10 cellular contexts compared by ENCODE assay signal in the genomic region with DNA sequence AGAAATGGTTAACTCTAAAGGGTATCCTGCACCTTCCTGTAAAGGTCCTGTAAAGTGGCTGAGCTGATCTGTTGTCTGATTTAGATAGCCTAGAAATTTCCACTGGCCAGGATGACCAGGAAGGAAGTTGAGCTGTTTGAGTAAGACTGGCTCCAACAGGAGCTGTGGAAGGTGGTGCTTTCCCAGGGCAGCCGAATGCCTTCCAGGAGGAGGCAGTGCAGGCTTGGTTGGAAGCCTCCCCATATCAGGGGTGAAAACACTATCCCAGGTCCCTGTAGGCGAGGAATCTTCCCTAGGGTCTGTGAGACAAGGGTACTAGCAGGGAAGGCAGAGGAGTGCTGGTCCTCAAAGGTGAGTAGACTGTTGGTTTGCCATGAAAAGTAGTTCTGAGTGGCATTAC.
DNase-seq lines count a peak whose midpoint lies in the region; ATAC-seq and TF ChIP-seq lines count a peak whose summit lies in the region.
"Had no signal": no experiment of that assay in that cellular context is flagged by ENCODE, and none has a peak within 500 bp of the region (broad histone marks: within the 10 kb centered on the region; RNA-seq: fewer than 3 reads in every experiment).

No MANE protein-coding gene starts in this region.

- H3K27me3 Mint-ChIP-seq in chondrocyte (ENCODE audit: low read depth): no peaks in the 10 kb centered on the region

- no peaks in the 10 kb centered on the region for H3K36me3 ChIP-seq in lower lobe of right lung
- no peaks in the 10 kb centered on the region for H3K36me3 ChIP-seq in tibial nerve
- H3K36me3 ChIP-seq: adrenal gland had no signal

- CTCF ChIA-PET in AG04450 (lab: Charles Lee): interaction anchor here (1.1 kb wide), 1 partner anchor 175 kb away, joined by 4 read pairs; no protein-coding TSS in a partner anchor

- DNase-seq in AG04450 (ENCODE audit: low read depth, low spot score) (no peak), HPDE6-E6E7 (ENCODE audit: extremely low spot score) (peak; percentile 23), chondrocyte (ENCODE audit: low spot score) (no peak), lower lobe of right lung (no peak), tibial nerve (ENCODE audit: low spot score in 2 of 2) (no peak), erythroblast (lab: John Stamatoyannopoulos, UW) (no peak)

- no peak for TF ChIP-seq EP300 in tibial nerve (IDR thresholded peaks at IDR 0.05)

- ATAC-seq in lower lobe of right lung (peak; percentile 41 to 60), HG02884 (IDR thresholded peaks at IDR 0.05; ENCODE audit: unreplicated experiment) (no peak), HG02759 (IDR thresholded peaks at IDR 0.05; ENCODE audit: unreplicated experiment) (no peak)

- H3K36me3 Mint-ChIP-seq in chondrocyte (ENCODE audit: low read depth): no peaks in the 10 kb centered on the region
- H3K36me3 Mint-ChIP-seq: natural killer cell treated with Interleukin-12 subunit alpha and Interleukin-12 subunit beta and Interleukin-15 and Interleukin-18, amount 100 ng/mL, for 72 hours had no signal

- H3K27ac Mint-ChIP-seq in chondrocyte (ENCODE audit: unreplicated experiment): no peak overlapping the region
- H3K27ac Mint-ChIP-seq: natural killer cell treated with Interleukin-12 subunit alpha and Interleukin-12 subunit beta and Interleukin-15 and Interleukin-18, amount 100 ng/mL, for 72 hours had no signal

- H3K4me1 ChIP-seq in lower lobe of right lung: no peaks in the 10 kb centered on the region
- H3K4me1 ChIP-seq in tibial nerve: peaks cover 0 to 3% (median 0%) of the 10 kb centered on the region in 4 donors
- H3K4me1 ChIP-seq: adrenal gland had no signal

- intact Hi-C loops in lower lobe of right lung (cut with DNase I): no loop called here

- H3K27me3 ChIP-seq in AG04450 (ENCODE audit: control insufficient read depth, insufficient read depth, low read length): no peaks in the 10 kb centered on the region
- H3K27me3 ChIP-seq in lower lobe of right lung (ENCODE audit: low read depth): no peaks in the 10 kb centered on the region
- no peaks in the 10 kb centered on the region for H3K27me3 ChIP-seq in tibial nerve
- H3K27me3 ChIP-seq: adrenal gland had no signal

- no peaks in the 10 kb centered on the region for H3K9me3 Mint-ChIP-seq in chondrocyte (ENCODE audit: low read depth)
- H3K9me3 Mint-ChIP-seq: natural killer cell treated with Interleukin-12 subunit alpha and Interleukin-12 subunit beta and Interleukin-15 and Interleukin-18, amount 100 ng/mL, for 72 hours had no signal

- H3K9me3 ChIP-seq in AG04450 (ENCODE audit: control insufficient read depth, insufficient read depth, low read length): no peaks in the 10 kb centered on the region
- no peaks in the 10 kb centered on the region for H3K9me3 ChIP-seq in lower lobe of right lung
- no peaks in the 10 kb centered on the region for H3K9me3 ChIP-seq in tibial nerve
- H3K9me3 ChIP-seq: adrenal gland had no signal

- POLR2A ChIA-PET in AG04450 (lab: Yijun Ruan, JAX): no interaction called here

- TF ChIP-seq POLR2A in tibial nerve (IDR thresholded peaks at IDR 0.05): no peak
- TF ChIP-seq POLR2A in erythroblast (IDR thresholded peaks at IDR 0.05; ENCODE audit: low read length): no peak

- H3K4me3 ChIP-seq in AG04450 (ENCODE audit: low read depth, low read length) (no peak overlapping the region), lower lobe of right lung (no peak overlapping the region), tibial nerve (no peak overlapping the region)
- H3K4me3 ChIP-seq: adrenal gland had no signal

- peak; percentile 41 for TF ChIP-seq CTCF in AG04450 (IDR thresholded peaks at IDR 0.05; ENCODE audit: low read depth, low read length)
- peak; percentile 58 for TF ChIP-seq CTCF in chondrocyte (IDR thresholded peaks at IDR 0.05)
- peak; percentile 25 for TF ChIP-seq CTCF in lower lobe of right lung (IDR thresholded peaks at IDR 0.05)
- no peak for TF ChIP-seq CTCF in tibial nerve (IDR thresholded peaks at IDR 0.05)

- no peak overlapping the region for H3K4me3 Mint-ChIP-seq in chondrocyte (ENCODE audit: unreplicated experiment)
- H3K4me3 Mint-ChIP-seq: natural killer cell treated with Interleukin-12 subunit alpha and Interleukin-12 subunit beta and Interleukin-15 and Interleukin-18, amount 100 ng/mL, for 72 hours had no signal

- peaks cover 6% of the 10 kb centered on the region for H3K4me1 Mint-ChIP-seq in chondrocyte (ENCODE audit: low read depth)

- whole genome bisulfite sequencing in tibial nerve, 2 donors: 67 to 78% methylated on average over 2 of the region's 2 CpGs

- H3K27ac ChIP-seq in AG04450 (ENCODE audit: low read depth, low read length) (no peak overlapping the region), lower lobe of right lung (no peak overlapping the region), tibial nerve (no peak overlapping the region)
- H3K27ac ChIP-seq: adrenal gland had no signal

Comparison
In these comparisons a context has a peak if more than half of its experiments do, and no peak if none do; other contexts are left out.
1. CTCF ChIP-seq: peak in AG04450 (single experiment), chondrocyte (single experiment) and lower lobe of right lung (single experiment); none in tibial nerve (0 of 5).
2. ATAC-seq: peak in lower lobe of right lung (2 of 2); none in HG02884 (single experiment) and HG02759 (single experiment).